Comparison of ENCODE assay signal across 7 cellular contexts in genomic region chr3:18445421-18446066, GRCh38.
DNase-seq lines count a peak whose midpoint lies in the region; ATAC-seq lines count a peak whose summit lies in the region.

No MANE protein-coding gene starts in this region.

- H3K9me3 ChIP-seq in muscle layer of duodenum (ENCODE audit: control insufficient read depth in 1 of 2, low read length in 2 of 2): peaks cover 0 to 9% of the 10 kb centered on the region in 2 donors

- H3K9me3 Mint-ChIP-seq in dendritic cell treated with granulocyte-macrophage colony-stimulating factor and Interleukin-4, amounts not matched to agents 40 ng/mL and 50 ng/mL, for 4 days: peaks cover 18% of the 10 kb centered on the region

- H3K27ac Mint-ChIP-seq in dendritic cell treated with granulocyte-macrophage colony-stimulating factor and Interleukin-4, amounts not matched to agents 40 ng/mL and 50 ng/mL, for 4 days: peak overlapping the region; percentile 61

- H3K27ac ChIP-seq in muscle layer of duodenum (ENCODE audit: low read length): no peak overlapping the region

- intact Hi-C loops in dendritic cell treated with granulocyte-macrophage colony-stimulating factor and Interleukin-4, amounts not matched to agents 40 ng/mL and 50 ng/mL, for 4 days (cut with micrococcal nuclease): loop anchor here (2.0 kb wide), 1 partner anchor 21 kb away; the partner anchor contains the start of gene SATB1

- H3K36me3 ChIP-seq in muscle layer of duodenum (ENCODE audit: control insufficient read depth in 1 of 2, insufficient read depth in 2 of 2, low read length in 2 of 2): no peaks in the 10 kb centered on the region

- H3K4me3 ChIP-seq in muscle layer of duodenum (ENCODE audit: low read depth in 1 of 2, low read length in 2 of 2): peak overlapping the region; percentile 55 to 71

- DNase-seq in activated CD4-positive, CD25-positive, alpha-beta regulatory T cell treated with anti-CD3 and anti-CD28 coated beads, Interleukin-2, amount 50 U/mL, for 72 hours: peak; percentile 61
- peak; percentile 84 to 94 (median 90) for DNase-seq in stimulated activated naive CD4-positive, alpha-beta T cell (lab: John Stamatoyannopoulos, UW)
- no peak for DNase-seq in NCI-H1436 (lab: John Stamatoyannopoulos, UW)

- H3K4me3 Mint-ChIP-seq in dendritic cell treated with granulocyte-macrophage colony-stimulating factor and Interleukin-4, amounts not matched to agents 40 ng/mL and 50 ng/mL, for 4 days: peak overlapping the region; percentile 77

- peaks cover 31% of the 10 kb centered on the region for H3K27me3 Mint-ChIP-seq in dendritic cell treated with granulocyte-macrophage colony-stimulating factor and Interleukin-4, amounts not matched to agents 40 ng/mL and 50 ng/mL, for 4 days

- peak; percentile 11 for ATAC-seq in GM19328 (IDR thresholded peaks at IDR 0.05; ENCODE audit: unreplicated experiment)
- peak; percentile 32 for ATAC-seq in HG03354 (IDR thresholded peaks at IDR 0.05; ENCODE audit: poor library complexity, severe bottlenecking, unreplicated experiment)

- peaks cover 25% of the 10 kb centered on the region for H3K4me1 Mint-ChIP-seq in dendritic cell treated with granulocyte-macrophage colony-stimulating factor and Interleukin-4, amounts not matched to agents 40 ng/mL and 50 ng/mL, for 4 days (ENCODE audit: low read depth)

- peaks cover 0 to 24% of the 10 kb centered on the region in 2 donors for H3K4me1 ChIP-seq in muscle layer of duodenum (ENCODE audit: control insufficient read depth in 1 of 2, insufficient read depth in 2 of 2, low read length in 2 of 2)

- H3K27me3 ChIP-seq in muscle layer of duodenum (ENCODE audit: low read depth, low read length): no peaks in the 10 kb centered on the region

- H3K36me3 Mint-ChIP-seq in dendritic cell treated with granulocyte-macrophage colony-stimulating factor and Interleukin-4, amounts not matched to agents 40 ng/mL and 50 ng/mL, for 4 days (ENCODE audit: low read depth): peaks cover 7% of the 10 kb centered on the region
